Comparison of ENCODE assay signal across 8 cellular contexts in genomic region chr12:54958048-54958658, GRCh38. TPM values are rescaled to one million over a fixed set of nuclear protein-coding genes. Genes with fewer than 3 reads are reported as not detected.
A peak's percentile ranks its signal among the peaks of the same experiment; 100 is the strongest.
DNase-seq lines count a peak whose midpoint lies in the region; ATAC-seq, FAIRE-seq and TF ChIP-seq lines count a peak whose summit lies in the region.

No MANE protein-coding gene starts in this region.

- no peak for TF ChIP-seq POLR2A in upper lobe of left lung (IDR thresholded peaks at IDR 0.05)

- WGBS in upper lobe of left lung, 2 donors: 65 to 96% methylated on average over 3 of the region's 3 CpGs

- no peaks in the 10 kb centered on the region for H3K9me3 ChIP-seq in upper lobe of left lung

- DNase-seq in DMS 273 treated with DMSO at 0.1 percent for 48 hours (lab: John Stamatoyannopoulos, UW): peak; percentile 5
- DNase-seq in HCEC 1CT: peak; percentile 43
- DNase-seq in NCI-H2196 (lab: John Stamatoyannopoulos, UW; ENCODE audit: unreplicated experiment): peak; percentile 73
- DNase-seq in midbrain (lab: John Stamatoyannopoulos, UW): peak; percentile 85
- DNase-seq in upper lobe of left lung: no peak

- FAIRE-seq in endometrium (lab: Jason Lieb, UNC): peak; percentile 67

- no peak overlapping the region for H3K27ac ChIP-seq in upper lobe of left lung

- no peak overlapping the region for H3K4me3 ChIP-seq in WI38 (ENCODE audit: low read depth, low read length)
- no peak overlapping the region for H3K4me3 ChIP-seq in upper lobe of left lung

- TF ChIP-seq EP300 in upper lobe of left lung (IDR thresholded peaks at IDR 0.05): no peak

- TF ChIP-seq CTCF in WI38 (IDR thresholded peaks at IDR 0.05; ENCODE audit: low read depth, low read length): peak; percentile 30; the same call in 1 of the 2 replicates
- TF ChIP-seq CTCF in upper lobe of left lung (IDR thresholded peaks at IDR 0.05): peak in 5 of 6 experiments; percentile 15 to 75 (median 71)

- no peaks in the 10 kb centered on the region for H3K4me1 ChIP-seq in upper lobe of left lung

- ATAC-seq in upper lobe of left lung (ENCODE audit: low FRiP score in 2 of 2): peak in 1 of 2 donors; percentile 81
- ATAC-seq in GM21360 (IDR thresholded peaks at IDR 0.05; ENCODE audit: unreplicated experiment): no peak

- H3K27me3 ChIP-seq in upper lobe of left lung: no peaks in the 10 kb centered on the region

- H3K36me3 ChIP-seq in upper lobe of left lung: no peaks in the 10 kb centered on the region

RNA-seq across cellular contexts. Expression of gene TESPA1, which starts 26.4 kb away (rescaled TPM):
- total RNA-seq in upper lobe of left lung: 10 to 100 TPM in 1 of 6 donors, 1 to 10 TPM in 5; 2.7 to 10.5 (median 4.3) TPM

Comparison
In these comparisons a context has a peak if more than half of its experiments do, and no peak if none do; other contexts are left out.
1. DNase-seq: peak in DMS 273 treated with DMSO at 0.1 percent for 48 hours (single experiment), HCEC 1CT (single experiment), NCI-H2196 (single experiment) and midbrain (single experiment); none in upper lobe of left lung (0 of 2).